ENCODE assay signal across 1 cellular context in the genomic region with DNA sequence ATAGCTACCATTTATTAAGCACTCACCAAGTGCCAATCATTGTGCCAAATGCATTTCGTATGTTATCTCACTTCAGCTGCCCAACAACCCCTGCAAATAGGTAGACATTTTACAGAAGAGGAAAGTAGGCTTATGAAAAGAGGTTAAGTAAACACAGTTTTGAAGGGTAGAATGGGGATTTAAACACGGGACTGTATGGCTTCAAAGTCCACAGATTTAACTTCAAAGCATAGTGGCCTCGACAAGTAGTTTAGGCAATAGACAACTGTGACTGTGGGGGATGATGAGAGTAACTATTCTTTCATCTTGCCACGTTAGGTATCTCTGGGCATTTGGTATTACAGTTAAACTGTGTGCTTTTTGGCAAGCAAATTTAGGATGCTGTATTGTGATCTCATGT.
TF ChIP-seq lines count a peak whose summit lies in the region.

No MANE protein-coding gene starts in this region.

TF ChIP-seq in HepG2, 621 proteins besides CTCF, POLR2A, EP300 and RAD21 (continued from another document and continues in another):
- TF ChIP-seq, protein P1, sequence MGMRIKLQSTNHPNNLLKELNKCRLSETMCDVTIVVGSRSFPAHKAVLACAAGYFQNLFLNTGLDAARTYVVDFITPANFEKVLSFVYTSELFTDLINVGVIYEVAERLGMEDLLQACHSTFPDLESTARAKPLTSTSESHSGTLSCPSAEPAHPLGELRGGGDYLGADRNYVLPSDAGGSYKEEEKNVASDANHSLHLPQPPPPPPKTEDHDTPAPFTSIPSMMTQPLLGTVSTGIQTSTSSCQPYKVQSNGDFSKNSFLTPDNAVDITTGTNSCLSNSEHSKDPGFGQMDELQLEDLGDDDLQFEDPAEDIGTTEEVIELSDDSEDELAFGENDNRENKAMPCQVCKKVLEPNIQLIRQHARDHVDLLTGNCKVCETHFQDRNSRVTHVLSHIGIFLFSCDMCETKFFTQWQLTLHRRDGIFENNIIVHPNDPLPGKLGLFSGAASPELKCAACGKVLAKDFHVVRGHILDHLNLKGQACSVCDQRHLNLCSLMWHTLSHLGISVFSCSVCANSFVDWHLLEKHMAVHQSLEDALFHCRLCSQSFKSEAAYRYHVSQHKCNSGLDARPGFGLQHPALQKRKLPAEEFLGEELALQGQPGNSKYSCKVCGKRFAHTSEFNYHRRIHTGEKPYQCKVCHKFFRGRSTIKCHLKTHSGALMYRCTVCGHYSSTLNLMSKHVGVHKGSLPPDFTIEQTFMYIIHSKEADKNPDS (CRISPR knock-in tag; IDR thresholded peaks at IDR 0.05): peak; percentile 93
- TF ChIP-seq ZNF605 (CRISPR knock-in tag; IDR thresholded peaks at IDR 0.05): no peak
- TF ChIP-seq, protein P2, sequence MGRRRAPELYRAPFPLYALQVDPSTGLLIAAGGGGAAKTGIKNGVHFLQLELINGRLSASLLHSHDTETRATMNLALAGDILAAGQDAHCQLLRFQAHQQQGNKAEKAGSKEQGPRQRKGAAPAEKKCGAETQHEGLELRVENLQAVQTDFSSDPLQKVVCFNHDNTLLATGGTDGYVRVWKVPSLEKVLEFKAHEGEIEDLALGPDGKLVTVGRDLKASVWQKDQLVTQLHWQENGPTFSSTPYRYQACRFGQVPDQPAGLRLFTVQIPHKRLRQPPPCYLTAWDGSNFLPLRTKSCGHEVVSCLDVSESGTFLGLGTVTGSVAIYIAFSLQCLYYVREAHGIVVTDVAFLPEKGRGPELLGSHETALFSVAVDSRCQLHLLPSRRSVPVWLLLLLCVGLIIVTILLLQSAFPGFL (CRISPR knock-in tag; IDR thresholded peaks at IDR 0.05): no peak
- TF ChIP-seq THAP11 (CRISPR knock-in tag; IDR thresholded peaks at IDR 0.05): peak; percentile 72
- TF ChIP-seq ZNF674 (CRISPR knock-in tag; IDR thresholded peaks at IDR 0.05; ENCODE audit: low read depth): no peak
- no peak for TF ChIP-seq ZFAT (CRISPR knock-in tag; conservative IDR thresholded peaks at IDR 0.05)
- TF ChIP-seq YEATS4 (CRISPR knock-in tag; IDR thresholded peaks at IDR 0.05; ENCODE audit: borderline replicate concordance): peak; percentile 35; the same call in 1 of the 2 replicates
- TF ChIP-seq, protein P3, sequence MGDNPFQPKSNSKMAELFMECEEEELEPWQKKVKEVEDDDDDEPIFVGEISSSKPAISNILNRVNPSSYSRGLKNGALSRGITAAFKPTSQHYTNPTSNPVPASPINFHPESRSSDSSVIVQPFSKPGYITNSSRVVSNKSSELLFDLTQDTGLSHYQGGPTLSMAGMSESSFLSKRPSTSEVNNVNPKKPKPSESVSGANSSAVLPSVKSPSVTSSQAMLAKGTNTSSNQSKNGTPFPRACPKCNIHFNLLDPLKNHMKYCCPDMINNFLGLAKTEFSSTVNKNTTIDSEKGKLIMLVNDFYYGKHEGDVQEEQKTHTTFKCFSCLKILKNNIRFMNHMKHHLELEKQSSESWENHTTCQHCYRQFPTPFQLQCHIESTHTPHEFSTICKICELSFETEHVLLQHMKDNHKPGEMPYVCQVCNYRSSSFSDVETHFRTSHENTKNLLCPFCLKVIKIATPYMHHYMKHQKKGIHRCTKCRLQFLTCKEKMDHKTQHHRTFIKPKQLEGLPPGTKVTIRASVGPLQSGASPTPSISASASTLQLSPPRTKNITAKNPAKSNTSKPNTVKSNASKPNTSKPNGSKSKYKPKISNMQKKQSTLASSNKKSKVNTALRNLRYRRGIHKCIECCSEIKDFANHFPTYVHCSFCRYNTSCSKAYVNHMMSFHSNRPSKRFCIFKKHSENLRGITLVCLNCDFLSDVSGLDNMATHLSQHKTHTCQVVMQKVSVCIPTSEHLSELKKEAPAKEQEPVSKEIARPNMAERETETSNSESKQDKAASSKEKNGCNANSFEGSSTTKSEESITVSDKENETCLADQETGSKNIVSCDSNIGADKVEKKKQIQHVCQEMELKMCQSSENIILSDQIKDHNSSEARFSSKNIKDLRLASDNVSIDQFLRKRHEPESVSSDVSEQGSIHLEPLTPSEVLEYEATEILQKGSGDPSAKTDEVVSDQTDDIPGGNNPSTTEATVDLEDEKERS (CRISPR knock-in tag; IDR thresholded peaks at IDR 0.05): peak; percentile 94
- TF ChIP-seq SALL2 (CRISPR knock-in tag; IDR thresholded peaks at IDR 0.05): no peak
- TF ChIP-seq ZNF264 (CRISPR knock-in tag; IDR thresholded peaks at IDR 0.05): peak; percentile 71; the same call in 1 of the 2 replicates
- TF ChIP-seq, protein P4, sequence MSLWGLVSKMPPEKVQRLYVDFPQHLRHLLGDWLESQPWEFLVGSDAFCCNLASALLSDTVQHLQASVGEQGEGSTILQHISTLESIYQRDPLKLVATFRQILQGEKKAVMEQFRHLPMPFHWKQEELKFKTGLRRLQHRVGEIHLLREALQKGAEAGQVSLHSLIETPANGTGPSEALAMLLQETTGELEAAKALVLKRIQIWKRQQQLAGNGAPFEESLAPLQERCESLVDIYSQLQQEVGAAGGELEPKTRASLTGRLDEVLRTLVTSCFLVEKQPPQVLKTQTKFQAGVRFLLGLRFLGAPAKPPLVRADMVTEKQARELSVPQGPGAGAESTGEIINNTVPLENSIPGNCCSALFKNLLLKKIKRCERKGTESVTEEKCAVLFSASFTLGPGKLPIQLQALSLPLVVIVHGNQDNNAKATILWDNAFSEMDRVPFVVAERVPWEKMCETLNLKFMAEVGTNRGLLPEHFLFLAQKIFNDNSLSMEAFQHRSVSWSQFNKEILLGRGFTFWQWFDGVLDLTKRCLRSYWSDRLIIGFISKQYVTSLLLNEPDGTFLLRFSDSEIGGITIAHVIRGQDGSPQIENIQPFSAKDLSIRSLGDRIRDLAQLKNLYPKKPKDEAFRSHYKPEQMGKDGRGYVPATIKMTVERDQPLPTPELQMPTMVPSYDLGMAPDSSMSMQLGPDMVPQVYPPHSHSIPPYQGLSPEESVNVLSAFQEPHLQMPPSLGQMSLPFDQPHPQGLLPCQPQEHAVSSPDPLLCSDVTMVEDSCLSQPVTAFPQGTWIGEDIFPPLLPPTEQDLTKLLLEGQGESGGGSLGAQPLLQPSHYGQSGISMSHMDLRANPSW (CRISPR knock-in tag; IDR thresholded peaks at IDR 0.05; ENCODE audit: borderline replicate concordance): peak; percentile 74; the same call in 1 of the 2 replicates
- no peak for TF ChIP-seq NFE2L1 (CRISPR knock-in tag; IDR thresholded peaks at IDR 0.05; ENCODE audit: borderline replicate concordance)
- TF ChIP-seq ZNF550 (CRISPR knock-in tag; IDR thresholded peaks at IDR 0.05; ENCODE audit: borderline replicate concordance): no peak
- peak; percentile 82 for TF ChIP-seq HDAC1 (CRISPR knock-in tag; IDR thresholded peaks at IDR 0.05)
- TF ChIP-seq SRSF9 (IDR thresholded peaks at IDR 0.05; ENCODE audit: borderline replicate concordance, insufficient read depth, low read depth, low read length, poor library complexity, severe bottlenecking): no peak
- TF ChIP-seq, protein P5, sequence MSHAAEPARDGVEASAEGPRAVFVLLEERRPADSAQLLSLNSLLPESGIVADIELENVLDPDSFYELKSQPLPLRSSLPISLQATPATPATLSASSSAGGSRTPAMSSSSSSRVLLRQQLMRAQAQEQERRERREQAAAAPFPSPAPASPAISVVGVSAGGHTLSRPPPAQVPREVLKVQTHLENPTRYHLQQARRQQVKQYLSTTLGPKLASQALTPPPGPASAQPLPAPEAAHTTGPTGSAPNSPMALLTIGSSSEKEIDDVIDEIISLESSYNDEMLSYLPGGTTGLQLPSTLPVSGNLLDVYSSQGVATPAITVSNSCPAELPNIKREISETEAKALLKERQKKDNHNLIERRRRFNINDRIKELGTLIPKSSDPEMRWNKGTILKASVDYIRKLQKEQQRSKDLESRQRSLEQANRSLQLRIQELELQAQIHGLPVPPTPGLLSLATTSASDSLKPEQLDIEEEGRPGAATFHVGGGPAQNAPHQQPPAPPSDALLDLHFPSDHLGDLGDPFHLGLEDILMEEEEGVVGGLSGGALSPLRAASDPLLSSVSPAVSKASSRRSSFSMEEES (CRISPR knock-in tag; IDR thresholded peaks at IDR 0.05): peak; percentile 95
- no peak for TF ChIP-seq RFX5 (IDR thresholded peaks at IDR 0.05; ENCODE audit: low read depth, low read length)
- peak; percentile 94 for TF ChIP-seq BHLHE40 (IDR thresholded peaks at IDR 0.05; ENCODE audit: low read length)
- TF ChIP-seq, protein P6, sequence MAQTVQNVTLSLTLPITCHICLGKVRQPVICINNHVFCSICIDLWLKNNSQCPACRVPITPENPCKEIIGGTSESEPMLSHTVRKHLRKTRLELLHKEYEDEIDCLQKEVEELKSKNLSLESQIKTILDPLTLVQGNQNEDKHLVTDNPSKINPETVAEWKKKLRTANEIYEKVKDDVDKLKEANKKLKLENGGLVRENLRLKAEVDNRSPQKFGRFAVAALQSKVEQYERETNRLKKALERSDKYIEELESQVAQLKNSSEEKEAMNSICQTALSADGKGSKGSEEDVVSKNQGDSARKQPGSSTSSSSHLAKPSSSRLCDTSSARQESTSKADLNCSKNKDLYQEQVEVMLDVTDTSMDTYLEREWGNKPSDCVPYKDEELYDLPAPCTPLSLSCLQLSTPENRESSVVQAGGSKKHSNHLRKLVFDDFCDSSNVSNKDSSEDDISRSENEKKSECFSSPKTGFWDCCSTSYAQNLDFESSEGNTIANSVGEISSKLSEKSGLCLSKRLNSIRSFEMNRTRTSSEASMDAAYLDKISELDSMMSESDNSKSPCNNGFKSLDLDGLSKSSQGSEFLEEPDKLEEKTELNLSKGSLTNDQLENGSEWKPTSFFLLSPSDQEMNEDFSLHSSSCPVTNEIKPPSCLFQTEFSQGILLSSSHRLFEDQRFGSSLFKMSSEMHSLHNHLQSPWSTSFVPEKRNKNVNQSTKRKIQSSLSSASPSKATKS (CRISPR knock-in tag; IDR thresholded peaks at IDR 0.05): 0 out of 2 replicates have a peak, but pooled peaks have one; percentile 81
- TF ChIP-seq NONO (IDR thresholded peaks at IDR 0.05): no peak
- peak; percentile 73 for TF ChIP-seq NONO (CRISPR knock-in tag; conservative IDR thresholded peaks at IDR 0.05)
- TF ChIP-seq, protein P7, sequence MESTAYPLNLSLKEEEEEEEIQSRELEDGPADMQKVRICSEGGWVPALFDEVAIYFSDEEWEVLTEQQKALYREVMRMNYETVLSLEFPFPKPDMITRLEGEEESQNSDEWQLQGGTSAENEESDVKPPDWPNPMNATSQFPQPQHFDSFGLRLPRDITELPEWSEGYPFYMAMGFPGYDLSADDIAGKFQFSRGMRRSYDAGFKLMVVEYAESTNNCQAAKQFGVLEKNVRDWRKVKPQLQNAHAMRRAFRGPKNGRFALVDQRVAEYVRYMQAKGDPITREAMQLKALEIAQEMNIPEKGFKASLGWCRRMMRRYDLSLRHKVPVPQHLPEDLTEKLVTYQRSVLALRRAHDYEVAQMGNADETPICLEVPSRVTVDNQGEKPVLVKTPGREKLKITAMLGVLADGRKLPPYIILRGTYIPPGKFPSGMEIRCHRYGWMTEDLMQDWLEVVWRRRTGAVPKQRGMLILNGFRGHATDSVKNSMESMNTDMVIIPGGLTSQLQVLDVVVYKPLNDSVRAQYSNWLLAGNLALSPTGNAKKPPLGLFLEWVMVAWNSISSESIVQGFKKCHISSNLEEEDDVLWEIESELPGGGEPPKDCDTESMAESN (CRISPR knock-in tag; conservative IDR thresholded peaks at IDR 0.05): peak; percentile 84; the same call in 1 of the 2 replicates
- peak; percentile 97 for TF ChIP-seq NFIC (IDR thresholded peaks at IDR 0.05; ENCODE audit: low read length)
- TF ChIP-seq HMG20A (CRISPR knock-in tag; IDR thresholded peaks at IDR 0.05; ENCODE audit: borderline replicate concordance): peak; percentile 98
- TF ChIP-seq, protein P8, sequence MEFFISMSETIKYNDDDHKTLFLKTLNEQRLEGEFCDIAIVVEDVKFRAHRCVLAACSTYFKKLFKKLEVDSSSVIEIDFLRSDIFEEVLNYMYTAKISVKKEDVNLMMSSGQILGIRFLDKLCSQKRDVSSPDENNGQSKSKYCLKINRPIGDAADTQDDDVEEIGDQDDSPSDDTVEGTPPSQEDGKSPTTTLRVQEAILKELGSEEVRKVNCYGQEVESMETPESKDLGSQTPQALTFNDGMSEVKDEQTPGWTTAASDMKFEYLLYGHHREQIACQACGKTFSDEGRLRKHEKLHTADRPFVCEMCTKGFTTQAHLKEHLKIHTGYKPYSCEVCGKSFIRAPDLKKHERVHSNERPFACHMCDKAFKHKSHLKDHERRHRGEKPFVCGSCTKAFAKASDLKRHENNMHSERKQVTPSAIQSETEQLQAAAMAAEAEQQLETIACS (CRISPR knock-in tag; IDR thresholded peaks at IDR 0.05): no peak
- TF ChIP-seq, protein P9, sequence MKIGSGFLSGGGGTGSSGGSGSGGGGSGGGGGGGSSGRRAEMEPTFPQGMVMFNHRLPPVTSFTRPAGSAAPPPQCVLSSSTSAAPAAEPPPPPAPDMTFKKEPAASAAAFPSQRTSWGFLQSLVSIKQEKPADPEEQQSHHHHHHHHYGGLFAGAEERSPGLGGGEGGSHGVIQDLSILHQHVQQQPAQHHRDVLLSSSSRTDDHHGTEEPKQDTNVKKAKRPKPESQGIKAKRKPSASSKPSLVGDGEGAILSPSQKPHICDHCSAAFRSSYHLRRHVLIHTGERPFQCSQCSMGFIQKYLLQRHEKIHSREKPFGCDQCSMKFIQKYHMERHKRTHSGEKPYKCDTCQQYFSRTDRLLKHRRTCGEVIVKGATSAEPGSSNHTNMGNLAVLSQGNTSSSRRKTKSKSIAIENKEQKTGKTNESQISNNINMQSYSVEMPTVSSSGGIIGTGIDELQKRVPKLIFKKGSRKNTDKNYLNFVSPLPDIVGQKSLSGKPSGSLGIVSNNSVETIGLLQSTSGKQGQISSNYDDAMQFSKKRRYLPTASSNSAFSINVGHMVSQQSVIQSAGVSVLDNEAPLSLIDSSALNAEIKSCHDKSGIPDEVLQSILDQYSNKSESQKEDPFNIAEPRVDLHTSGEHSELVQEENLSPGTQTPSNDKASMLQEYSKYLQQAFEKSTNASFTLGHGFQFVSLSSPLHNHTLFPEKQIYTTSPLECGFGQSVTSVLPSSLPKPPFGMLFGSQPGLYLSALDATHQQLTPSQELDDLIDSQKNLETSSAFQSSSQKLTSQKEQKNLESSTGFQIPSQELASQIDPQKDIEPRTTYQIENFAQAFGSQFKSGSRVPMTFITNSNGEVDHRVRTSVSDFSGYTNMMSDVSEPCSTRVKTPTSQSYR (CRISPR knock-in tag; IDR thresholded peaks at IDR 0.05; ENCODE audit: borderline replicate concordance): peak; percentile 99
- TF ChIP-seq, protein P10, sequence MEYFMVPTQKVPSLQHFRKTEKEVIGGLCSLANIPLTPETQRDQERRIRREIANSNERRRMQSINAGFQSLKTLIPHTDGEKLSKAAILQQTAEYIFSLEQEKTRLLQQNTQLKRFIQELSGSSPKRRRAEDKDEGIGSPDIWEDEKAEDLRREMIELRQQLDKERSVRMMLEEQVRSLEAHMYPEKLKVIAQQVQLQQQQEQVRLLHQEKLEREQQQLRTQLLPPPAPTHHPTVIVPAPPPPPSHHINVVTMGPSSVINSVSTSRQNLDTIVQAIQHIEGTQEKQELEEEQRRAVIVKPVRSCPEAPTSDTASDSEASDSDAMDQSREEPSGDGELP (IDR thresholded peaks at IDR 0.05; ENCODE audit: borderline replicate concordance, low read depth): peak; percentile 59; the same call in 1 of the 2 replicates
- TF ChIP-seq, protein P11, sequence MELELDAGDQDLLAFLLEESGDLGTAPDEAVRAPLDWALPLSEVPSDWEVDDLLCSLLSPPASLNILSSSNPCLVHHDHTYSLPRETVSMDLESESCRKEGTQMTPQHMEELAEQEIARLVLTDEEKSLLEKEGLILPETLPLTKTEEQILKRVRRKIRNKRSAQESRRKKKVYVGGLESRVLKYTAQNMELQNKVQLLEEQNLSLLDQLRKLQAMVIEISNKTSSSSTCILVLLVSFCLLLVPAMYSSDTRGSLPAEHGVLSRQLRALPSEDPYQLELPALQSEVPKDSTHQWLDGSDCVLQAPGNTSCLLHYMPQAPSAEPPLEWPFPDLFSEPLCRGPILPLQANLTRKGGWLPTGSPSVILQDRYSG (CRISPR knock-in tag; IDR thresholded peaks at IDR 0.05): no peak
